10 cellular contexts compared by ENCODE assay signal in the genomic region with DNA sequence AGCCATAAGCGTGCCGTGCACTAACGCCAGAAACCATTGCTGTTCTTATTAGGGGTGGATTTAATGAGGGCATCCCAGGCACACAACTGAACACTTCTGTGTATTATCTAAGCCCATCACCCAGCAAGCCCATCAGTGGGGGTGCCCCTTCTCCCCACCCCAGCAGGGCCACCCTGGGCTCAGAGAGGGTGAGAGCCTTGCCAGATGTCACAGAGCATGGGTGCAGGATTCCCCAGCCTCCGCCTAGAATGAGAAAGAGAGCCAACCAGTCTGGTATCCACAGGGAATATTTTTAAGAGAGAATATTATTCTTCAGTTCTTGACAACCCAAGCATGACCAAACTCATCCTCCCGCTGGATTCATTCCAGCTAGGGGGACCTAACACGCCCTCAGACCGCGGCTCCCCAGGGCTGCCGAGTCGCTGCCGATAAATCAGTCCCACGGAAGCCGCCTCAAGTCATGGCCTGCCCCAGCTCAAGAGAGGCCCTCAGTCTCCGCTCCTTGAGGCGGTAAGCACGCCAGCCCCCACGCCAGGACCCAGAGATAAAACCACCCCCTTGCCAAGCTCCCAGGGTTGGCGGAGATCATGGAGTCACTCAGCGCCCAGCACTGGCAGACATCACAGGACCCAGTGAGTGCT. TPM values are rescaled to one million over a fixed set of nuclear protein-coding genes. Genes with fewer than 3 reads are reported as not detected.
DNase-seq lines count a peak whose midpoint lies in the region; ATAC-seq, FAIRE-seq and TF ChIP-seq lines count a peak whose summit lies in the region.
"Had no signal": no experiment of that assay in that cellular context is flagged by ENCODE, and none has a peak within 500 bp of the region (broad histone marks: within the 10 kb centered on the region; RNA-seq: fewer than 3 reads in every experiment).

No MANE protein-coding gene starts in this region.

- intact Hi-C loops in spleen (cut with DNase I; ENCODE audit: low total_unique reads): no loop called here

- H3K4me3 ChIP-seq in RWPE2 (ENCODE audit: severe bottlenecking): no peak overlapping the region
- H3K4me3 ChIP-seq in spleen: no peak overlapping the region

- H3K36me3 ChIP-seq in RWPE2 (ENCODE audit: low read depth): no peaks in the 10 kb centered on the region
- no peaks in the 10 kb centered on the region for H3K36me3 ChIP-seq in spleen

- H3K27ac ChIP-seq in RWPE2 (ENCODE audit: poor library complexity, severe bottlenecking): peak overlapping the region; percentile 73
- H3K27ac ChIP-seq in foreskin keratinocyte: peak overlapping the region; percentile 82
- no peak overlapping the region for H3K27ac ChIP-seq in spleen

- WGBS in spleen, 5 donors: 73 to 93% (median 88%) methylated on average over 19 of the region's 19 CpGs

- TF ChIP-seq CTCF in RWPE2 (IDR thresholded peaks at IDR 0.05; ENCODE audit: poor library complexity, severe bottlenecking) (no peak), foreskin keratinocyte (conservative IDR thresholded peaks at IDR 0.05) (no peak), spleen (IDR thresholded peaks at IDR 0.05 in 8 of 11, conservative IDR thresholded peaks at IDR 0.05 in 3 of 11) (no peak)

- ATAC-seq in RWPE2 (ENCODE audit: low read depth) (peak; percentile 53), foreskin keratinocyte (peak; percentile 56), HG03442 (IDR thresholded peaks at IDR 0.05; ENCODE audit: unreplicated experiment) (no peak)

- H3K4me1 ChIP-seq in RWPE2 (ENCODE audit: insufficient read depth, poor library complexity, severe bottlenecking) (peaks cover 37% of the 10 kb centered on the region), foreskin keratinocyte (peaks cover 22% of the 10 kb centered on the region), spleen (no peaks in the 10 kb centered on the region)

- H3K9me3 ChIP-seq in RWPE2 (ENCODE audit: severe bottlenecking): no peaks in the 10 kb centered on the region
- no peaks in the 10 kb centered on the region for H3K9me3 ChIP-seq in spleen

- H3K27me3 ChIP-seq in RWPE2 (ENCODE audit: insufficient read depth, poor library complexity, severe bottlenecking) (no peaks in the 10 kb centered on the region), foreskin keratinocyte (no peaks in the 10 kb centered on the region), spleen (replicated peaks in 1 of 7) (peaks cover 0 to 10% (median 0%) of the 10 kb centered on the region in 7 donors)

- no peak for TF ChIP-seq POLR2A in spleen (IDR thresholded peaks at IDR 0.05)

- peak; percentile 30 for DNase-seq in NCI-H1048 (lab: John Stamatoyannopoulos, UW)
- peak; percentile 85 for DNase-seq in RWPE2 (ENCODE audit: low spot score)
- DNase-seq in foreskin keratinocyte: peak; percentile 82 to 91
- DNase-seq in spleen: peak; percentile 59
- no peak for DNase-seq in GM19239 (ENCODE audit: insufficient read length, low spot score)
- DNase-seq in SHP77 (lab: John Stamatoyannopoulos, UW): no peak
- DNase-seq: activated naive CD4-positive, alpha-beta T cell treated with anti-CD3 and anti-CD28 coated beads, Interleukin-2, amount 10 ng/mL, durations not matched to agents 7 days and 5 days; effector memory CD4-positive, alpha-beta T cell had no signal

- FAIRE-seq in GM19239 (lab: Jason Lieb, UNC): no peak
- FAIRE-seq: GM12892 had no signal

RNA-seq across cellular contexts. Expression of a gene that starts 47.2 kb away (rescaled TPM):
- total RNA-seq in foreskin keratinocyte (10.7 and 12.0 TPM in 2 replicates), spleen (1 to 10 TPM in 1 of 7 donors, under 1 TPM in 6; 0.54 to 1.5 (median 0.76) TPM)
- polyA plus RNA-seq in foreskin keratinocyte (4.2 and 4.6 TPM in 2 replicates), spleen (under 1 TPM; 0.15 to 0.51 (median 0.33) TPM)

Comparison
In these comparisons a context has a peak if more than half of its experiments do, and no peak if none do; other contexts are left out.
1. DNase-seq: peak in NCI-H1048 (single experiment), RWPE2 (single experiment), foreskin keratinocyte (2 of 2) and spleen (single experiment); none in GM19239 (single experiment) and SHP77 (0 of 2).
2. H3K27ac ChIP-seq: peak in RWPE2 (single experiment) and foreskin keratinocyte (single experiment); none in spleen (0 of 8).